In genomic region chr12:111768159-111768895, GRCh38 we compare ENCODE assay signal across 9 cellular contexts. TPM values are rescaled to one million over a fixed set of nuclear protein-coding genes. Genes with fewer than 3 reads are reported as not detected.
DNase-seq lines count a peak whose midpoint lies in the region; ATAC-seq and TF ChIP-seq lines count a peak whose summit lies in the region.
"Had no signal": no experiment of that assay in that cellular context is flagged by ENCODE, and none has a peak within 500 bp of the region (broad histone marks: within the 10 kb centered on the region; RNA-seq: fewer than 3 reads in every experiment).

No MANE protein-coding gene starts in this region.

- H3K4me1 Mint-ChIP-seq in CD14-positive monocyte, result peaks cover 85% of the 10 kb centered on the region
- peaks cover 10 to 19% of the 10 kb centered on the region in 2 donors for H3K4me1 Mint-ChIP-seq in immature natural killer cell

- no CpG with 5 or more reads among the region's 9 CpGs for WGBS in trophoblast cell (ENCODE audit: extremely low coverage, insufficient coverage, insufficient read length)

- no peaks in the 10 kb centered on the region for H3K9me3 ChIP-seq in trophoblast cell (ENCODE audit: insufficient read depth, low read depth, low read length)

- H4K12ac ChIP-seq in trophoblast cell (ENCODE audit: low read depth, low read length), result no peak overlapping the region

- peaks cover 9% of the 10 kb centered on the region for H3K79me1 ChIP-seq in trophoblast cell (ENCODE audit: low read length)

- peaks cover 9 to 25% of the 10 kb centered on the region in 2 donors for H3K36me3 Mint-ChIP-seq in CD14-positive monocyte
- H3K36me3 Mint-ChIP-seq in immature natural killer cell, result peaks cover 0 to 3% (median 3%) of the 10 kb centered on the region in 3 donors

- H3K27ac Mint-ChIP-seq in CD14-positive monocyte (peak overlapping the region in 5 of 7 donors; percentile 13 to 94 (median 71)), immature natural killer cell (no peak overlapping the region)

- H3K27ac ChIP-seq in trophoblast cell (ENCODE audit: low read depth, low read length), result no peak overlapping the region

- TF ChIP-seq CTCF in CD14-positive monocyte (IDR thresholded peaks at IDR 0.05), result no peak
- no peak for TF ChIP-seq CTCF in fibroblast of the aortic adventitia (IDR thresholded peaks at IDR 0.05; ENCODE audit: insufficient read depth, low read length)

- H3K4me2 ChIP-seq in trophoblast cell (ENCODE audit: low read length), result peak overlapping the region; percentile 91

- H4K91ac ChIP-seq in trophoblast cell (ENCODE audit: low read depth, low read length), result no peak overlapping the region

- H3K23ac ChIP-seq in trophoblast cell (ENCODE audit: low read length), result no peak overlapping the region

- H3K4me3 ChIP-seq in fibroblast of the aortic adventitia (ENCODE audit: low read depth, low read length), result peak overlapping the region; percentile 77
- H3K4me3 ChIP-seq in trophoblast cell (ENCODE audit: low read depth, low read length), result no peak overlapping the region

- H3K36me3 ChIP-seq in trophoblast cell (ENCODE audit: control insufficient read depth in 1 of 2, insufficient read depth in 2 of 2, low read length in 2 of 2), result peaks cover 1 to 4% of the 10 kb centered on the region in 2 experiments

- H3K4me3 Mint-ChIP-seq in CD14-positive monocyte, result peak overlapping the region; percentile 97 to 99
- peak overlapping the region in 2 of 5 donors; percentile 12 to 18 for H3K4me3 Mint-ChIP-seq in immature natural killer cell

- H4K8ac ChIP-seq in trophoblast cell (ENCODE audit: low read depth, low read length), result no peak overlapping the region

- no peaks in the 10 kb centered on the region for H3K27me3 ChIP-seq in trophoblast cell (ENCODE audit: insufficient read depth, low read length)

- ATAC-seq in HG03432 (IDR thresholded peaks at IDR 0.05; ENCODE audit: unreplicated experiment), result no peak
- no peak for ATAC-seq in HG03378 (IDR thresholded peaks at IDR 0.05; ENCODE audit: unreplicated experiment)

- H3K9ac ChIP-seq in trophoblast cell (ENCODE audit: low read length), result no peak overlapping the region

- no peak overlapping the region for H3K4ac ChIP-seq in trophoblast cell (ENCODE audit: low read depth, low read length)

- no peak overlapping the region for H2BK120ac ChIP-seq in trophoblast cell (ENCODE audit: insufficient read depth, low read length, poor library complexity)

- no peak for DNase-seq in CD14-positive monocyte (ENCODE audit: low spot score)
- DNase-seq in NCI-H2171 treated with DMSO at 0.1 percent for 48 hours (lab: John Stamatoyannopoulos, UW), result peak; percentile 20
- no peak for DNase-seq in fibroblast of the aortic adventitia (ENCODE audit: low read depth)
- DNase-seq in trophoblast cell, result no peak
- DNase-seq in HUDEP-2 (lab: John Stamatoyannopoulos, UW; ENCODE audit: unreplicated experiment in 76 of 76), result no peak
- no peak for DNase-seq in immature natural killer cell
- DNase-seq: mammary epithelial cell had no signal

- no peak overlapping the region for H2BK12ac ChIP-seq in trophoblast cell (ENCODE audit: low read length)

- no peak overlapping the region for H3K18ac ChIP-seq in trophoblast cell (ENCODE audit: low read length)

- H2AFZ ChIP-seq in trophoblast cell (ENCODE audit: insufficient read depth, low read length, poor library complexity), result no peak overlapping the region

- H2BK5ac ChIP-seq in trophoblast cell (ENCODE audit: low read depth, low read length, poor library complexity), result no peak overlapping the region

- intact Hi-C loops in CD14-positive monocyte (cut with micrococcal nuclease), result no loop called here

- H3K14ac ChIP-seq in trophoblast cell (ENCODE audit: low read length), result no peak overlapping the region

- H3K4me1 ChIP-seq in trophoblast cell (ENCODE audit: control insufficient read depth in 1 of 2, insufficient read depth in 2 of 2, low read length in 2 of 2), result peaks cover 3 to 13% of the 10 kb centered on the region in 2 experiments

- H3K79me2 ChIP-seq in trophoblast cell (ENCODE audit: control insufficient read depth, insufficient read depth, low read length, poor library complexity), result peaks cover 2% of the 10 kb centered on the region

- H3K9me3 Mint-ChIP-seq in CD14-positive monocyte (no peaks in the 10 kb centered on the region), immature natural killer cell (no peaks in the 10 kb centered on the region)

- H3K27me3 Mint-ChIP-seq in CD14-positive monocyte (ENCODE audit: low read depth in 3 of 3), result peaks cover 0 to 2% (median 2%) of the 10 kb centered on the region in 3 donors
- H3K27me3 Mint-ChIP-seq in immature natural killer cell (ENCODE audit: low read depth in 3 of 3), result peaks cover 1 to 24% (median 9%) of the 10 kb centered on the region in 3 donors

- no peak overlapping the region for H2AK5ac ChIP-seq in trophoblast cell (ENCODE audit: low read length)

RNA-seq across cellular contexts. Expression of gene ALDH2, which starts 1.6 kb away (rescaled TPM):
- 100 to 1,000 TPM; 384 to 404 TPM for polyA plus RNA-seq in CD14-positive monocyte
- 23.1 and 40.9 TPM in 2 replicates for total RNA-seq in fibroblast of the aortic adventitia (ENCODE audit: low replicate concordance)
- 31.9 and 35.0 TPM in 2 replicates for polyA plus RNA-seq in trophoblast cell (2013)
- polyA plus RNA-seq in immature natural killer cell, result 10 to 100 TPM in 1 of 3 donors, 1 to 10 TPM in 2; 1.7 to 18.7 (median 8.2) TPM
- polyA plus RNA-seq: mammary epithelial cell had no signal

Comparison
In these comparisons a context has a peak if more than half of its experiments do, and no peak if none do; other contexts are left out.
1. H3K27ac Mint-ChIP-seq: peak in CD14-positive monocyte (5 of 7); none in immature natural killer cell (0 of 6).
2. RNA of gene ALDH2, which starts 1.6 kb away (polyA plus RNA-seq): 384 to 404 TPM in CD14-positive monocyte; 1.7 to 18.7 TPM in immature natural killer cell; every median in the first group is over 10 times any median in the second.